8 cellular contexts compared by ENCODE assay signal in genomic region chr7:30594540-30595460, GRCh38. TPM values are rescaled to one million over a fixed set of nuclear protein-coding genes. Genes with fewer than 3 reads are reported as not detected.
A peak's percentile ranks its signal among the peaks of the same experiment; 100 is the strongest.
DNase-seq lines count a peak whose midpoint lies in the region; ATAC-seq lines count a peak whose summit lies in the region.

Gene GARS1, plus strand, starts transcription at chr7:30594878. Its CDS starts 44 bp downstream, at chr7:30594922.

- H3K4ac ChIP-seq in mesenchymal stem cell (ENCODE audit: low read depth in 1 of 2, low read length in 2 of 2): peak within 1 kb of the TSS; percentile 90 to 93

- peak within 1 kb of the TSS; percentile 99 to 100 for H3K4me3 Mint-ChIP-seq in effector memory CD8-positive, alpha-beta T cell

- peak within 1 kb of the TSS; percentile 51 to 86 for H3K23ac ChIP-seq in mesenchymal stem cell (ENCODE audit: low read length in 2 of 2)

- peak within 1 kb of the TSS; percentile 66 for H2BK5ac ChIP-seq in mesenchymal stem cell (ENCODE audit: low read depth, low read length, poor library complexity, severe bottlenecking)

- peak within 1 kb of the TSS; percentile 74 to 88 for H3K14ac ChIP-seq in mesenchymal stem cell (ENCODE audit: low read length in 2 of 2)

- H2BK120ac ChIP-seq in mesenchymal stem cell (ENCODE audit: low read depth, low read length): peak within 1 kb of the TSS; percentile 64

- peaks cover 5% of the 10 kb centered on the region for H3K79me1 ChIP-seq in mesenchymal stem cell (replicated peaks; ENCODE audit: low read length, poor library complexity, severe bottlenecking)

- H3K4me1 ChIP-seq in mesenchymal stem cell (ENCODE audit: control insufficient read depth, insufficient read depth, low read depth, low read length): peaks cover 4% of the 10 kb centered on the region

- H3K27ac Mint-ChIP-seq in effector memory CD8-positive, alpha-beta T cell: peak within 1 kb of the TSS; percentile 98 to 99

- peaks cover 0 to 15% of the 10 kb centered on the region in 2 experiments for H3K36me3 ChIP-seq in mesenchymal stem cell (ENCODE audit: control insufficient read depth in 1 of 2, insufficient read depth in 2 of 2, low read depth in 1 of 2, low read length in 2 of 2)

- H3K9ac ChIP-seq in mesenchymal stem cell (ENCODE audit: low read length): peak within 1 kb of the TSS; percentile 99

- peaks cover 31% of the 10 kb centered on the region for H3K36me3 Mint-ChIP-seq in effector memory CD8-positive, alpha-beta T cell (ENCODE audit: insufficient read depth)

- H2AFZ ChIP-seq in mesenchymal stem cell (ENCODE audit: low read depth, low read length): peak within 1 kb of the TSS; percentile 83

- ATAC-seq in GM21367 (IDR thresholded peaks at IDR 0.05; ENCODE audit: unreplicated experiment): peak; percentile 91
- ATAC-seq in effector memory CD8-positive, alpha-beta T cell (replicated peaks): peak; percentile 90

- peak within 1 kb of the TSS; percentile 55 for H2BK15ac ChIP-seq in mesenchymal stem cell (ENCODE audit: low read depth, poor library complexity, severe bottlenecking)

- H4K91ac ChIP-seq in mesenchymal stem cell (ENCODE audit: low read length): peak within 1 kb of the TSS; percentile 92

- H3K4me3 ChIP-seq in mesenchymal stem cell (ENCODE audit: insufficient read depth in 1 of 2, low read depth in 1 of 2, low read length in 2 of 2): peak within 1 kb of the TSS; percentile 87 to 98

- peaks cover 33 to 57% of the 10 kb centered on the region in 2 donors for H3K4me1 Mint-ChIP-seq in effector memory CD8-positive, alpha-beta T cell (ENCODE audit: low read depth in 2 of 2)

- H3K27me3 ChIP-seq in mesenchymal stem cell (ENCODE audit: control insufficient read depth in 1 of 2, insufficient read depth in 1 of 2, low read length in 2 of 2): no peaks in the 10 kb centered on the region

- peak within 1 kb of the TSS; percentile 92 for H2AK5ac ChIP-seq in mesenchymal stem cell (ENCODE audit: low read length, severe bottlenecking)

- peak within 1 kb of the TSS; percentile 96 for H3K27ac ChIP-seq in mesenchymal stem cell (ENCODE audit: low read length, poor library complexity, severe bottlenecking)

- WGBS in mesenchymal stem cell: under 1% methylated on average over 86 of the region's 86 CpGs

- H2BK12ac ChIP-seq in mesenchymal stem cell (ENCODE audit: low read length in 2 of 2): no peak within 1 kb of the TSS

- H3K27me3 Mint-ChIP-seq in effector memory CD8-positive, alpha-beta T cell: no peaks in the 10 kb centered on the region

- peak within 1 kb of the TSS; percentile 95 for H4K8ac ChIP-seq in mesenchymal stem cell (ENCODE audit: low read length)

- DNase-seq in COR-L47 (lab: John Stamatoyannopoulos, UW): peak; percentile 82
- DNase-seq in HT1080 (ENCODE audit: low read depth): peak; percentile 89
- peak; percentile 72 for DNase-seq in NOMO-1 treated with dmso at 0.1 percent for 144 hours (lab: John Stamatoyannopoulos, UW; ENCODE audit: unreplicated experiment)
- peak; percentile 74 to 79 (median 78) for DNase-seq in activated CD8-positive, alpha-beta memory T cell treated with anti-CD3 and anti-CD28 coated beads for 48 hours (ENCODE audit: low read depth in 2 of 3, low spot score in 2 of 3)
- DNase-seq in effector memory CD8-positive, alpha-beta T cell: peak; percentile 81 to 88 (median 84)
- peak; percentile 93 for DNase-seq in mesenchymal stem cell
- peak; percentile 65 for DNase-seq in stimulated activated CD8-positive, alpha-beta memory T cell treated with anti-CD3 and anti-CD28 coated beads, Interleukin-12 subunit alpha, Interleukin-12 subunit beta, amount 100 ng/mL, for 24 hours (ENCODE audit: extremely low read depth)

- H3K9me3 Mint-ChIP-seq in effector memory CD8-positive, alpha-beta T cell: no peaks in the 10 kb centered on the region

- H3K18ac ChIP-seq in mesenchymal stem cell (ENCODE audit: low read depth in 1 of 2, low read length in 2 of 2): peak within 1 kb of the TSS; percentile 92 to 94

- H3K4me2 ChIP-seq in mesenchymal stem cell (ENCODE audit: low read length, poor library complexity, severe bottlenecking): peak within 1 kb of the TSS; percentile 91

- no peaks in the 10 kb centered on the region for H3K9me3 ChIP-seq in mesenchymal stem cell (ENCODE audit: control insufficient read depth, low read length)

RNA-seq across cellular contexts. Expression of gene GARS1, which starts in this region (rescaled TPM):
- 162 and 205 TPM in 2 replicates for total RNA-seq in HT1080 (2014; rRNA removed; shearing (Covaris generic))
- 550 and 559 TPM in 2 replicates for polyA plus RNA-seq in HT1080 (2015; cell fraction: cytosol; rRNA removed)
- 799 and 863 TPM in 2 replicates for polyA plus RNA-seq in HT1080 (2015; cell fraction: nucleus; rRNA removed)
- polyA plus RNA-seq in mesenchymal stem cell (2013, experiment 1 of 2): 351 TPM
- polyA plus RNA-seq in mesenchymal stem cell (2013, experiment 2 of 2): 352 TPM

Comparison
In these comparisons a context has a peak if more than half of its experiments do, and no peak if none do; other contexts are left out.
1. Peak in every context shown above with its lines: DNase-seq, ATAC-seq, H3K4me3 ChIP-seq and H3K27ac ChIP-seq.